Comparison of ENCODE assay signal across 8 cellular contexts in genomic region chr3:98573231-98573728, GRCh38. TPM values are rescaled to one million over a fixed set of nuclear protein-coding genes. Genes with fewer than 3 reads are reported as not detected.
DNase-seq lines count a peak whose midpoint lies in the region; ATAC-seq and TF ChIP-seq lines count a peak whose summit lies in the region.

No MANE protein-coding gene starts in this region.

- no peak overlapping the region for H3K27ac ChIP-seq in left ventricle myocardium inferior (replicated peaks)
- no peak overlapping the region for H3K27ac ChIP-seq in right cardiac atrium (ENCODE audit: low read length)

- no peak for ATAC-seq in right cardiac atrium
- ATAC-seq in effector memory CD8-positive, alpha-beta T cell (replicated peaks): peak; percentile 65
- ATAC-seq in stimulated activated naive CD8-positive, alpha-beta T cell treated with anti-CD3 and anti-CD28 coated beads, Interleukin-15, amount 100 ng/mL, for 72 hours: no peak

- peaks cover 11% of the 10 kb centered on the region for H3K36me3 ChIP-seq in left ventricle myocardium inferior

- TF ChIP-seq CTCF in left ventricle myocardium inferior (IDR thresholded peaks at IDR 0.05; ENCODE audit: borderline replicate concordance): peak; percentile 39

- CTCF ChIA-PET in HEK293T (lab: Yijun Ruan, JAX): interaction anchor here (1.3 kb wide), 1 partner anchor 8 kb away, joined by 4 read pairs; no protein-coding TSS in a partner anchor

- H3K27ac Mint-ChIP-seq in effector memory CD8-positive, alpha-beta T cell: peak overlapping the region in 1 of 2 donors; percentile 81
- peak overlapping the region; percentile 46 to 69 for H3K27ac Mint-ChIP-seq in stimulated activated naive CD8-positive, alpha-beta T cell treated with anti-CD3 and anti-CD28 coated beads, Interleukin-15, amount 100 ng/mL, for 72 hours

- no peaks in the 10 kb centered on the region for H3K9me3 ChIP-seq in left ventricle myocardium inferior (replicated peaks)
- no peaks in the 10 kb centered on the region for H3K9me3 ChIP-seq in right cardiac atrium (ENCODE audit: control insufficient read depth, low read length)

- H3K36me3 Mint-ChIP-seq in effector memory CD8-positive, alpha-beta T cell (ENCODE audit: insufficient read depth): peaks cover 7% of the 10 kb centered on the region

- H3K4me1 Mint-ChIP-seq in effector memory CD8-positive, alpha-beta T cell (ENCODE audit: low read depth in 2 of 2): peaks cover 12 to 31% of the 10 kb centered on the region in 2 donors
- H3K4me1 Mint-ChIP-seq in stimulated activated naive CD8-positive, alpha-beta T cell treated with anti-CD3 and anti-CD28 coated beads, Interleukin-15, amount 100 ng/mL, for 72 hours: peaks cover 55% of the 10 kb centered on the region

- POLR2A ChIA-PET in HEK293T (lab: Yijun Ruan, JAX): no interaction called here

- H3K4me1 ChIP-seq in left ventricle myocardium inferior (no peaks in the 10 kb centered on the region), right cardiac atrium (ENCODE audit: control insufficient read depth, insufficient read depth, low read length) (no peaks in the 10 kb centered on the region)

- DNase-seq in left ventricle myocardium inferior (no peak), right cardiac atrium (no peak), HEK293T (ENCODE audit: extremely low spot score) (no peak), NCI-H69 (lab: John Stamatoyannopoulos, UW) (peak; percentile 35), NCI-H1694 treated with DMSO at 0.1 percent for 48 hours (lab: John Stamatoyannopoulos, UW) (no peak), NCI-H1092 (lab: John Stamatoyannopoulos, UW) (no peak)
- no peak for DNase-seq in effector memory CD8-positive, alpha-beta T cell
- no peak for DNase-seq in stimulated activated naive CD8-positive, alpha-beta T cell treated with anti-CD3 and anti-CD28 coated beads, Interleukin-15, amount 100 ng/mL, for 72 hours

- intact Hi-C loops in left ventricle myocardium inferior (cut with micrococcal nuclease) (no loop called here), right cardiac atrium (cut with DNase I) (no loop called here)

- WGBS in right cardiac atrium: 17% methylated on average over 1 of the region's 1 CpG

- H3K4me3 Mint-ChIP-seq in effector memory CD8-positive, alpha-beta T cell: peak overlapping the region; percentile 4 to 68
- peak overlapping the region; percentile 34 to 58 for H3K4me3 Mint-ChIP-seq in stimulated activated naive CD8-positive, alpha-beta T cell treated with anti-CD3 and anti-CD28 coated beads, Interleukin-15, amount 100 ng/mL, for 72 hours

- no peaks in the 10 kb centered on the region for H3K27me3 Mint-ChIP-seq in effector memory CD8-positive, alpha-beta T cell
- H3K27me3 Mint-ChIP-seq in stimulated activated naive CD8-positive, alpha-beta T cell treated with anti-CD3 and anti-CD28 coated beads, Interleukin-15, amount 100 ng/mL, for 72 hours: no peaks in the 10 kb centered on the region

- no peaks in the 10 kb centered on the region for H3K27me3 ChIP-seq in left ventricle myocardium inferior (ENCODE audit: low read depth)
- H3K27me3 ChIP-seq in right cardiac atrium (ENCODE audit: control insufficient read depth, insufficient read depth): no peaks in the 10 kb centered on the region

- no peaks in the 10 kb centered on the region for H3K9me3 Mint-ChIP-seq in effector memory CD8-positive, alpha-beta T cell
- no peaks in the 10 kb centered on the region for H3K9me3 Mint-ChIP-seq in stimulated activated naive CD8-positive, alpha-beta T cell treated with anti-CD3 and anti-CD28 coated beads, Interleukin-15, amount 100 ng/mL, for 72 hours

- no peak overlapping the region for H3K4me3 ChIP-seq in left ventricle myocardium inferior
- no peak overlapping the region for H3K4me3 ChIP-seq in right cardiac atrium (ENCODE audit: low read length)

TF ChIP-seq in HEK293T, 16 proteins besides CTCF, POLR2A, EP300 and RAD21:
- TF ChIP-seq NFRKB (IDR thresholded peaks at IDR 0.05) (no peak), HDGF (IDR thresholded peaks at IDR 0.05; ENCODE audit: borderline replicate concordance) (no peak), BHLHE40 (IDR thresholded peaks at IDR 0.05; ENCODE audit: borderline replicate concordance) (no peak), ZNF384 (IDR thresholded peaks at IDR 0.05) (peak; percentile 69), SP1 (IDR thresholded peaks at IDR 0.05) (no peak)

RNA-seq across cellular contexts. Expression of gene CPOX, which starts 20.1 kb away (rescaled TPM):
- total RNA-seq in left ventricle myocardium inferior: 12.8 TPM
- total RNA-seq in right cardiac atrium: 10 to 100 TPM in 3 of 4 donors, 1 to 10 TPM in 1; 7.8 to 13.4 (median 11.5) TPM
- 10.3 TPM for polyA plus RNA-seq in right cardiac atrium

RNA-seq across cellular contexts. Expression of gene GPR15, which starts 41.5 kb away (rescaled TPM):
- total RNA-seq in left ventricle myocardium inferior: not detected
- total RNA-seq in right cardiac atrium: not detected
- not detected for polyA plus RNA-seq in right cardiac atrium

RNA-seq across cellular contexts. Expression of gene CLDND1, which starts 50.6 kb away (rescaled TPM):
- 69.9 TPM for total RNA-seq in left ventricle myocardium inferior
- total RNA-seq in right cardiac atrium: 100 to 1,000 TPM in 1 of 4 donors, 10 to 100 TPM in 3; 93.4 to 103 (median 96.9) TPM
- 64.0 TPM for polyA plus RNA-seq in right cardiac atrium
